ENCODE assay signal across 1 cellular context in the genomic region with DNA sequence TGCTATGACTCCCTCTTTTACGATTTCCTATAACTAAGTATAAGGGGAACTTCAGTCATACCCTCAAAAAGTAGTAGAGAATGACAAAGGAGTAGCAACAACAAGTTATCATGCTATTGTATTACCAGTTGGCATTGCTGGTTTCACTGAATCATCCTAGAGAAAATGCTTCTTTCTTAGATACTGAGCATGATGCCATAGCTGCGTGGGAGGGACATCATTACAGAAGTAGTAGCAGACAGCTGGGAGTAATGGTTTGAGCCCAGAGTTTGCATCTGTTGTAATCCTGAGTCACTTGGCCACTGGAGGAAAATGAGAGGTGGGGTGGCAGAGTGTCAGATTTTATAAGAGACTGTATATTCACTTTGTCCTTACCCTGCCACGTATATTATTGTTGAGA.
TF ChIP-seq lines count a peak whose summit lies in the region.

No MANE protein-coding gene starts in this region.

TF ChIP-seq in GM23338, 12 proteins besides CTCF, POLR2A, EP300 and RAD21 (continued from another document):
- TF ChIP-seq, protein P1, sequence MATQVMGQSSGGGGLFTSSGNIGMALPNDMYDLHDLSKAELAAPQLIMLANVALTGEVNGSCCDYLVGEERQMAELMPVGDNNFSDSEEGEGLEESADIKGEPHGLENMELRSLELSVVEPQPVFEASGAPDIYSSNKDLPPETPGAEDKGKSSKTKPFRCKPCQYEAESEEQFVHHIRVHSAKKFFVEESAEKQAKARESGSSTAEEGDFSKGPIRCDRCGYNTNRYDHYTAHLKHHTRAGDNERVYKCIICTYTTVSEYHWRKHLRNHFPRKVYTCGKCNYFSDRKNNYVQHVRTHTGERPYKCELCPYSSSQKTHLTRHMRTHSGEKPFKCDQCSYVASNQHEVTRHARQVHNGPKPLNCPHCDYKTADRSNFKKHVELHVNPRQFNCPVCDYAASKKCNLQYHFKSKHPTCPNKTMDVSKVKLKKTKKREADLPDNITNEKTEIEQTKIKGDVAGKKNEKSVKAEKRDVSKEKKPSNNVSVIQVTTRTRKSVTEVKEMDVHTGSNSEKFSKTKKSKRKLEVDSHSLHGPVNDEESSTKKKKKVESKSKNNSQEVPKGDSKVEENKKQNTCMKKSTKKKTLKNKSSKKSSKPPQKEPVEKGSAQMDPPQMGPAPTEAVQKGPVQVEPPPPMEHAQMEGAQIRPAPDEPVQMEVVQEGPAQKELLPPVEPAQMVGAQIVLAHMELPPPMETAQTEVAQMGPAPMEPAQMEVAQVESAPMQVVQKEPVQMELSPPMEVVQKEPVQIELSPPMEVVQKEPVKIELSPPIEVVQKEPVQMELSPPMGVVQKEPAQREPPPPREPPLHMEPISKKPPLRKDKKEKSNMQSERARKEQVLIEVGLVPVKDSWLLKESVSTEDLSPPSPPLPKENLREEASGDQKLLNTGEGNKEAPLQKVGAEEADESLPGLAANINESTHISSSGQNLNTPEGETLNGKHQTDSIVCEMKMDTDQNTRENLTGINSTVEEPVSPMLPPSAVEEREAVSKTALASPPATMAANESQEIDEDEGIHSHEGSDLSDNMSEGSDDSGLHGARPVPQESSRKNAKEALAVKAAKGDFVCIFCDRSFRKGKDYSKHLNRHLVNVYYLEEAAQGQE (IDR thresholded peaks at IDR 0.05; ENCODE audit: unreplicated experiment) = no peak
- TF ChIP-seq EZH2phosphoT487 (IDR thresholded peaks at IDR 0.05; ENCODE audit: unreplicated experiment) = no peak
- TF ChIP-seq, protein P2, sequence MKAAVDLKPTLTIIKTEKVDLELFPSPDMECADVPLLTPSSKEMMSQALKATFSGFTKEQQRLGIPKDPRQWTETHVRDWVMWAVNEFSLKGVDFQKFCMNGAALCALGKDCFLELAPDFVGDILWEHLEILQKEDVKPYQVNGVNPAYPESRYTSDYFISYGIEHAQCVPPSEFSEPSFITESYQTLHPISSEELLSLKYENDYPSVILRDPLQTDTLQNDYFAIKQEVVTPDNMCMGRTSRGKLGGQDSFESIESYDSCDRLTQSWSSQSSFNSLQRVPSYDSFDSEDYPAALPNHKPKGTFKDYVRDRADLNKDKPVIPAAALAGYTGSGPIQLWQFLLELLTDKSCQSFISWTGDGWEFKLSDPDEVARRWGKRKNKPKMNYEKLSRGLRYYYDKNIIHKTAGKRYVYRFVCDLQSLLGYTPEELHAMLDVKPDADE (IDR thresholded peaks at IDR 0.05) = no peak
